ENCODE assay signal across 9 cellular contexts in the genomic region with DNA sequence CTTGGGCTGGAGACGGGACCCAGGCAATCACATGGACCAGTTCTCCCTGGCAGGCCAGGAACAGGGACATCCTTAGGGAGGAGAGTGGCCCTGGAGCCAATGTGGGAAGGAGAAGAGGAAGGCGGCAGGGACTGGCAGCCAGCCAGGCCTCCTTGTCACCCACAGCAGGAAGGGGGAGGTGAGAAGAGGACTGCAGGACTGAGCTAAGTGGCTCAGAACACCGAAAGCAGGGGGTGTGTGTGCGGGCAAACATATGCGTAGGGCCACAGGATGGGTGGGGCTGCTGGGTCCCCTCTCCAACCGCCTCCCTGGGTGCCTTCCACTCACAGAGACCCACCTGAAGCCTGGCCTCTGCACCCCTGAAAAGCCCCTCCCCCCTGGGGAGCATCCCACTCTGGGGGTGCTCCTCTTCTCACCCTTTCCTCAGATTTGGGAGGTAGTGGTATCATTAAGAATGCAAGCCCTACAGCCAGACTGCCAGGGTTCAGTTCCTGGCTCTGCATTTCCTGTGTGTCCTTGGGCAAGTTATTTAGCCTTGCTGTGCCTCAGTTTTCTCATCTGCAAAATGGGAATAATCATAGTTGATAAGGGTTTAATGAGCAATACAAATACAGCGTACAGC. TPM values are rescaled to one million over a fixed set of nuclear protein-coding genes. Genes with fewer than 3 reads are reported as not detected.
DNase-seq lines count a peak whose midpoint lies in the region; ATAC-seq, FAIRE-seq and TF ChIP-seq lines count a peak whose summit lies in the region.
"Had no signal": no experiment of that assay in that cellular context is flagged by ENCODE, and none has a peak within 500 bp of the region (broad histone marks: within the 10 kb centered on the region; RNA-seq: fewer than 3 reads in every experiment).

No MANE protein-coding gene starts in this region.

- POLR2A ChIA-PET in HepG2 (lab: Yijun Ruan, JAX), result interaction anchor here (1.8 to 9.4 kb wide), 5 partner anchors 10 to 61 kb away, joined by 8 to 96 read pairs (median 43); a partner anchor contains a TSS

- H3K79me2 ChIP-seq in HepG2 (ENCODE audit: insufficient read depth, low read length), result no peaks in the 10 kb centered on the region

- H3K4me1 Mint-ChIP-seq in type B pancreatic cell (ENCODE audit: unreplicated experiment) (peaks cover 10% of the 10 kb centered on the region), CD14-positive monocyte (peaks cover 30% of the 10 kb centered on the region)

- 0 out of 2 replicates have a peak overlapping the region, but pooled peaks have one; percentile 6 for H3K4me2 ChIP-seq in HepG2 (ENCODE audit: low read depth, low read length)

- H2AFZ ChIP-seq in HepG2 (ENCODE audit: low read length), result no peak overlapping the region

- peaks cover 0 to 3% of the 10 kb centered on the region in 2 experiments; a peak in 2 of 5 replicates for H3K27me3 ChIP-seq in HepG2 (ENCODE audit: control insufficient read depth in 1 of 2, insufficient read depth in 2 of 2, low read length in 2 of 2)

- H3K9ac ChIP-seq in HepG2 (ENCODE audit: insufficient read depth, low read depth, low read length), result no peak overlapping the region; the same call in 1 of the 2 replicates

- DNase-seq in GM12865 (ENCODE audit: low read depth) (peak; percentile 72), NCI-H1436 (lab: John Stamatoyannopoulos, UW) (peak; percentile 83), HepG2 (ENCODE audit: low spot score) (no peak), type B pancreatic cell (ENCODE audit: extremely low spot score, unreplicated experiment) (no peak), NCI-H748 treated with DMSO at 0.1 percent for 48 hours (lab: John Stamatoyannopoulos, UW) (no peak), AG08396 (ENCODE audit: low spot score) (no peak), CD14-positive monocyte (ENCODE audit: low spot score) (no peak)
- DNase-seq in activated CD8-positive, alpha-beta memory T cell treated with anti-CD3 and anti-CD28 coated beads, Interleukin-2, amount 50 U/mL, for 4 hours, result peak; percentile 36

- BruUV-seq in HepG2 (replicated peaks; lab: Mats Ljungman, UMichigan), result no TSS peak

- H3K4me3 ChIP-seq in GM12865 (ENCODE audit: low read depth, low read length), result no peak overlapping the region
- H3K4me3 ChIP-seq in HepG2 (replicated peaks in 1 of 3; ENCODE audit: insufficient read depth in 1 of 3, low read depth in 2 of 3, low read length in 3 of 3), result no peak overlapping the region

- no peak for TF ChIP-seq RAD21 in HepG2 (CRISPR knock-in tag; IDR thresholded peaks at IDR 0.05)

- intact Hi-C loops in HepG2 (cut with micrococcal nuclease; ENCODE audit: unreplicated experiment) (no loop called here), CD14-positive monocyte (cut with micrococcal nuclease) (no loop called here)

- 91% methylated on average over 7 of the region's 7 CpGs for WGBS in HepG2 (ENCODE audit: low lambda C conversion rate)

- TF ChIP-seq POLR2A in HepG2 (IDR thresholded peaks at IDR 0.05; ENCODE audit: insufficient read depth in 1 of 2, low read depth in 2 of 2, low read length in 2 of 2), result no peak

- H3K4me3 Mint-ChIP-seq in type B pancreatic cell (peak overlapping the region; percentile 49), CD14-positive monocyte (no peak overlapping the region)

- peaks cover 81% of the 10 kb centered on the region for H3K4me1 ChIP-seq in HepG2 (ENCODE audit: insufficient read depth, low read length)

- no peaks in the 10 kb centered on the region for H3K9me3 Mint-ChIP-seq in type B pancreatic cell
- peaks cover 0 to 2% (median 0%) of the 10 kb centered on the region in 7 donors for H3K9me3 Mint-ChIP-seq in CD14-positive monocyte

- no peak for ATAC-seq in HepG2

- no peaks in the 10 kb centered on the region for H4K20me1 ChIP-seq in HepG2 (ENCODE audit: insufficient read depth, low read length)

- TF ChIP-seq EP300 in HepG2 (IDR thresholded peaks at IDR 0.05; ENCODE audit: low read depth in 2 of 2, low read length in 2 of 2) (no peak), HepG2 (CRISPR knock-in tag; IDR thresholded peaks at IDR 0.05; ENCODE audit: borderline replicate concordance) (no peak)

- in situ Hi-C loops in HepG2 (cut with HindIII; ENCODE audit: extremely low pct_ligation_motif_present, low pct_unique_long_range_greater_than_20kb), result no loop called here

- no peaks in the 10 kb centered on the region for H3K36me3 Mint-ChIP-seq in type B pancreatic cell
- H3K36me3 Mint-ChIP-seq in CD14-positive monocyte, result peaks cover 29 to 32% of the 10 kb centered on the region in 2 donors

- TF ChIP-seq CTCF in GM12865 (IDR thresholded peaks at IDR 0.05; ENCODE audit: insufficient read depth, low read depth, low read length, missing control alignments) (no peak), HepG2 (CRISPR knock-in tag; IDR thresholded peaks at IDR 0.05) (no peak), type B pancreatic cell (conservative IDR thresholded peaks at IDR 0.05) (no peak), CD14-positive monocyte (IDR thresholded peaks at IDR 0.05) (no peak)

- H3K27me3 Mint-ChIP-seq in type B pancreatic cell, result peaks cover 3% of the 10 kb centered on the region
- H3K27me3 Mint-ChIP-seq in CD14-positive monocyte (ENCODE audit: low read depth in 3 of 3), result peaks cover 7 to 18% (median 16%) of the 10 kb centered on the region in 3 donors

- H3K27ac ChIP-seq in HepG2 (ENCODE audit: extremely low read length, insufficient read depth, low read length), result peak overlapping the region; percentile 41

- H3K27ac Mint-ChIP-seq in type B pancreatic cell (peak overlapping the region; percentile 96), CD14-positive monocyte (peak overlapping the region in 1 of 7 donors; percentile 51)

- H3K36me3 ChIP-seq in HepG2 (replicated peaks in 1 of 2; ENCODE audit: control insufficient read depth in 1 of 2, insufficient read depth in 2 of 2, low read length in 2 of 2), result no peaks in the 10 kb centered on the region

- CTCF ChIA-PET in HepG2 (lab: Yijun Ruan, JAX; ENCODE audit: low intra/inter-chr PET ratio, low total read pairs), result interaction anchor here (1.2 kb wide), 1 partner anchor 55 kb away, joined by 4 read pairs; no protein-coding TSS in a partner anchor

- no peaks in the 10 kb centered on the region for H3K9me3 ChIP-seq in HepG2 (ENCODE audit: low read length)

- FAIRE-seq in HepG2 (lab: Jason Lieb, UNC), result no peak

RNA-seq across cellular contexts. Expression of a gene that starts 8.1 kb away (rescaled TPM):
- total RNA-seq in HepG2 (2016; rRNA removed; fragmentation: Illumina TruSeq; extraction: Trizol) (not detected in 2 replicates), type B pancreatic cell (ENCODE audit: low replicate concordance) (3.3 and 5.4 TPM in 2 replicates)
- not detected in 2 replicates for total RNA-seq in HepG2 (2016; cell fraction: cytosol; rRNA removed; fragmentation: Illumina TruSeq; extraction: Trizol; ENCODE audit: low read depth)
- total RNA-seq in HepG2 (2016; cell fraction: insoluble cytoplasmic fraction; rRNA removed; fragmentation: Illumina TruSeq; extraction: Trizol), result not detected in 2 replicates
- total RNA-seq in HepG2 (2016; cell fraction: membrane; rRNA removed; fragmentation: Illumina TruSeq; extraction: Trizol), result 0.17 TPM in 1 of 2 replicates, not detected in the other
- not detected in 2 replicates for total RNA-seq in HepG2 (2016; cell fraction: nucleus; rRNA removed; fragmentation: Illumina TruSeq; extraction: Trizol)
- polyA plus RNA-seq in HepG2 (2011; rRNA removed) (0.22 and 0.25 TPM in 2 replicates), CD14-positive monocyte (not detected)
- polyA plus RNA-seq in HepG2 (2011; cell fraction: cytosol; rRNA removed), result 0.08 and 0.13 TPM in 2 replicates
- polyA plus RNA-seq in HepG2 (2011; cell fraction: nucleus; rRNA removed), result 0.56 and 0.71 TPM in 2 replicates
- polyA plus RNA-seq in HepG2 (2012), result 0.31 TPM in 1 of 2 replicates, not detected in the other
- polyA plus RNA-seq in HepG2 (2016; cell fraction: cytosol; fragmentation: Illumina TruSeq; extraction: Trizol; ENCODE audit: low read depth), result 0.11 TPM in 1 of 2 replicates, not detected in the other
- not detected in 2 replicates for polyA plus RNA-seq in HepG2 (2016; cell fraction: insoluble cytoplasmic fraction; fragmentation: Illumina TruSeq; extraction: Trizol; ENCODE audit: low read depth)
- 0.15 TPM in 1 of 2 replicates, not detected in the other for polyA plus RNA-seq in HepG2 (2016; cell fraction: membrane; fragmentation: Illumina TruSeq; extraction: Trizol; ENCODE audit: low read depth)
- not detected in 2 replicates for polyA plus RNA-seq in HepG2 (2016; cell fraction: nucleus; fragmentation: Illumina TruSeq; extraction: Trizol; ENCODE audit: insufficient read depth, low read depth)
- polyA minus RNA-seq in HepG2 (2011; rRNA and poly(A)+ RNA removed; ENCODE audit: low replicate concordance), result not detected in 2 replicates
- polyA minus RNA-seq in HepG2 (2011; cell fraction: cytosol; rRNA and poly(A)+ RNA removed), result not detected in 2 replicates
- polyA minus RNA-seq in HepG2 (2011; cell fraction: nucleus; rRNA and poly(A)+ RNA removed), result not detected in 2 replicates
- total RNA-seq: NCI-H460 had no signal

RNA-seq across cellular contexts. Expression of a gene that starts 11.2 kb away (rescaled TPM):
- total RNA-seq in HepG2 (2016; rRNA removed; fragmentation: Illumina TruSeq; extraction: Trizol), result 0.14 and 0.24 TPM in 2 replicates
- total RNA-seq in HepG2 (2016; cell fraction: cytosol; rRNA removed; fragmentation: Illumina TruSeq; extraction: Trizol; ENCODE audit: low read depth), result not detected in 2 replicates
- total RNA-seq in HepG2 (2016; cell fraction: insoluble cytoplasmic fraction; rRNA removed; fragmentation: Illumina TruSeq; extraction: Trizol), result 0.26 TPM in 1 of 2 replicates, not detected in the other
- total RNA-seq in HepG2 (2016; cell fraction: membrane; rRNA removed; fragmentation: Illumina TruSeq; extraction: Trizol), result 0.06 TPM in 1 of 2 replicates, not detected in the other
- total RNA-seq in HepG2 (2016; cell fraction: nucleus; rRNA removed; fragmentation: Illumina TruSeq; extraction: Trizol), result 0.56 and 0.84 TPM in 2 replicates
- 0.65 and 0.84 TPM in 2 replicates for polyA plus RNA-seq in HepG2 (2011; rRNA removed)
- 0.15 and 0.35 TPM in 2 replicates for polyA plus RNA-seq in HepG2 (2011; cell fraction: cytosol; rRNA removed)
- polyA plus RNA-seq in HepG2 (2011; cell fraction: nucleus; rRNA removed), result 6.0 and 8.8 TPM in 2 replicates
- polyA plus RNA-seq in HepG2 (2012), result 0.43 and 2.1 TPM in 2 replicates
- not detected in 2 replicates for polyA plus RNA-seq in HepG2 (2016; cell fraction: cytosol; fragmentation: Illumina TruSeq; extraction: Trizol; ENCODE audit: low read depth)
- polyA plus RNA-seq in HepG2 (2016; cell fraction: insoluble cytoplasmic fraction; fragmentation: Illumina TruSeq; extraction: Trizol; ENCODE audit: low read depth), result 0.19 TPM in 1 of 2 replicates, not detected in the other
- not detected in 2 replicates for polyA plus RNA-seq in HepG2 (2016; cell fraction: membrane; fragmentation: Illumina TruSeq; extraction: Trizol; ENCODE audit: low read depth)
- polyA plus RNA-seq in HepG2 (2016; cell fraction: nucleus; fragmentation: Illumina TruSeq; extraction: Trizol; ENCODE audit: insufficient read depth, low read depth), result 0.51 and 0.85 TPM in 2 replicates
- 2.2 and 2.6 TPM in 2 replicates for polyA minus RNA-seq in HepG2 (2011; rRNA and poly(A)+ RNA removed; ENCODE audit: low replicate concordance)
- polyA minus RNA-seq in HepG2 (2011; cell fraction: cytosol; rRNA and poly(A)+ RNA removed), result not detected in 2 replicates
- 3.0 and 4.0 TPM in 2 replicates for polyA minus RNA-seq in HepG2 (2011; cell fraction: nucleus; rRNA and poly(A)+ RNA removed)
- 1.5 and 2.4 TPM in 2 replicates for total RNA-seq in type B pancreatic cell (ENCODE audit: low replicate concordance)
- not detected for polyA plus RNA-seq in CD14-positive monocyte

RNA-seq across cellular contexts. Expression of a gene that starts 11.5 kb away (rescaled TPM):
- total RNA-seq in HepG2 (2016; rRNA removed; fragmentation: Illumina TruSeq; extraction: Trizol) (5.1 and 11.9 TPM in 2 replicates), type B pancreatic cell (ENCODE audit: low replicate concordance) (23.5 and 31.5 TPM in 2 replicates)
- 1.1 and 1.5 TPM in 2 replicates for total RNA-seq in HepG2 (2016; cell fraction: cytosol; rRNA removed; fragmentation: Illumina TruSeq; extraction: Trizol; ENCODE audit: low read depth)
- 3.5 and 11.4 TPM in 2 replicates for total RNA-seq in HepG2 (2016; cell fraction: insoluble cytoplasmic fraction; rRNA removed; fragmentation: Illumina TruSeq; extraction: Trizol)
- total RNA-seq in HepG2 (2016; cell fraction: membrane; rRNA removed; fragmentation: Illumina TruSeq; extraction: Trizol), result 3.2 and 3.3 TPM in 2 replicates
- total RNA-seq in HepG2 (2016; cell fraction: nucleus; rRNA removed; fragmentation: Illumina TruSeq; extraction: Trizol), result 11.6 and 12.8 TPM in 2 replicates
- polyA plus RNA-seq in HepG2 (2011; rRNA removed) (14.6 and 21.2 TPM in 2 replicates), CD14-positive monocyte (1 to 10 TPM; 8.3 to 9.2 TPM)
- polyA plus RNA-seq in HepG2 (2011; cell fraction: cytosol; rRNA removed), result 9.7 and 10.8 TPM in 2 replicates
- polyA plus RNA-seq in HepG2 (2011; cell fraction: nucleus; rRNA removed), result 53.0 and 67.8 TPM in 2 replicates
- 9.1 and 10.3 TPM in 2 replicates for polyA plus RNA-seq in HepG2 (2012)
- 0.93 and 0.97 TPM in 2 replicates for polyA plus RNA-seq in HepG2 (2016; cell fraction: cytosol; fragmentation: Illumina TruSeq; extraction: Trizol; ENCODE audit: low read depth)
- 4.1 and 5.4 TPM in 2 replicates for polyA plus RNA-seq in HepG2 (2016; cell fraction: insoluble cytoplasmic fraction; fragmentation: Illumina TruSeq; extraction: Trizol; ENCODE audit: low read depth)
- polyA plus RNA-seq in HepG2 (2016; cell fraction: membrane; fragmentation: Illumina TruSeq; extraction: Trizol; ENCODE audit: low read depth), result 2.1 and 2.4 TPM in 2 replicates
- polyA plus RNA-seq in HepG2 (2016; cell fraction: nucleus; fragmentation: Illumina TruSeq; extraction: Trizol; ENCODE audit: insufficient read depth, low read depth), result 23.4 and 28.3 TPM in 2 replicates
- polyA minus RNA-seq in HepG2 (2011; rRNA and poly(A)+ RNA removed; ENCODE audit: low replicate concordance), result 12.0 and 44.9 TPM in 2 replicates
- polyA minus RNA-seq in HepG2 (2011; cell fraction: cytosol; rRNA and poly(A)+ RNA removed), result 5.6 and 8.2 TPM in 2 replicates
- polyA minus RNA-seq in HepG2 (2011; cell fraction: nucleus; rRNA and poly(A)+ RNA removed), result 8.2 and 9.7 TPM in 2 replicates

RNA-seq across cellular contexts. Expression of a gene that starts 23.6 kb away (rescaled TPM):
- 30.2 and 64.1 TPM in 2 replicates for total RNA-seq in HepG2 (2016; rRNA removed; fragmentation: Illumina TruSeq; extraction: Trizol)
- total RNA-seq in HepG2 (2016; cell fraction: cytosol; rRNA removed; fragmentation: Illumina TruSeq; extraction: Trizol; ENCODE audit: low read depth), result 29.4 and 32.0 TPM in 2 replicates
- 24.5 and 63.0 TPM in 2 replicates for total RNA-seq in HepG2 (2016; cell fraction: insoluble cytoplasmic fraction; rRNA removed; fragmentation: Illumina TruSeq; extraction: Trizol)
- total RNA-seq in HepG2 (2016; cell fraction: membrane; rRNA removed; fragmentation: Illumina TruSeq; extraction: Trizol), result 21.8 and 22.8 TPM in 2 replicates
- total RNA-seq in HepG2 (2016; cell fraction: nucleus; rRNA removed; fragmentation: Illumina TruSeq; extraction: Trizol), result 81.6 and 99.0 TPM in 2 replicates
- polyA plus RNA-seq in HepG2 (2011; rRNA removed), result 57.7 and 77.7 TPM in 2 replicates
- polyA plus RNA-seq in HepG2 (2011; cell fraction: cytosol; rRNA removed), result 36.7 and 42.6 TPM in 2 replicates
- polyA plus RNA-seq in HepG2 (2011; cell fraction: nucleus; rRNA removed), result 210 and 211 TPM in 2 replicates
- 69.2 and 69.6 TPM in 2 replicates for polyA plus RNA-seq in HepG2 (2012)
- 4.2 and 4.3 TPM in 2 replicates for polyA plus RNA-seq in HepG2 (2016; cell fraction: cytosol; fragmentation: Illumina TruSeq; extraction: Trizol; ENCODE audit: low read depth)
- 25.3 and 32.1 TPM in 2 replicates for polyA plus RNA-seq in HepG2 (2016; cell fraction: insoluble cytoplasmic fraction; fragmentation: Illumina TruSeq; extraction: Trizol; ENCODE audit: low read depth)
- polyA plus RNA-seq in HepG2 (2016; cell fraction: membrane; fragmentation: Illumina TruSeq; extraction: Trizol; ENCODE audit: low read depth), result 8.5 and 9.9 TPM in 2 replicates
- polyA plus RNA-seq in HepG2 (2016; cell fraction: nucleus; fragmentation: Illumina TruSeq; extraction: Trizol; ENCODE audit: insufficient read depth, low read depth), result 149 and 153 TPM in 2 replicates
- polyA minus RNA-seq in HepG2 (2011; rRNA and poly(A)+ RNA removed; ENCODE audit: low replicate concordance), result 39.8 and 292 TPM in 2 replicates
- 52.4 and 60.7 TPM in 2 replicates for polyA minus RNA-seq in HepG2 (2011; cell fraction: cytosol; rRNA and poly(A)+ RNA removed)
- polyA minus RNA-seq in HepG2 (2011; cell fraction: nucleus; rRNA and poly(A)+ RNA removed), result 58.8 and 83.7 TPM in 2 replicates
- 123 and 230 TPM in 2 replicates for total RNA-seq in type B pancreatic cell (ENCODE audit: low replicate concordance)
- under 1 TPM in 1 of 2 donors, not detected in 1; 0.17 TPM for polyA plus RNA-seq in CD14-positive monocyte

RNA-seq across cellular contexts. Expression of a gene that starts 39.4 kb away (rescaled TPM):
- total RNA-seq in HepG2 (2016; rRNA removed; fragmentation: Illumina TruSeq; extraction: Trizol) (17.2 and 34.6 TPM in 2 replicates), type B pancreatic cell (ENCODE audit: low replicate concordance) (52.0 and 62.0 TPM in 2 replicates)
- total RNA-seq in HepG2 (2016; cell fraction: cytosol; rRNA removed; fragmentation: Illumina TruSeq; extraction: Trizol; ENCODE audit: low read depth), result 10.9 and 18.7 TPM in 2 replicates
- 16.7 and 36.4 TPM in 2 replicates for total RNA-seq in HepG2 (2016; cell fraction: insoluble cytoplasmic fraction; rRNA removed; fragmentation: Illumina TruSeq; extraction: Trizol)
- total RNA-seq in HepG2 (2016; cell fraction: membrane; rRNA removed; fragmentation: Illumina TruSeq; extraction: Trizol), result 28.2 and 28.3 TPM in 2 replicates
- 38.6 and 39.3 TPM in 2 replicates for total RNA-seq in HepG2 (2016; cell fraction: nucleus; rRNA removed; fragmentation: Illumina TruSeq; extraction: Trizol)
- polyA plus RNA-seq in HepG2 (2011; rRNA removed) (100 and 114 TPM in 2 replicates), CD14-positive monocyte (10 to 100 TPM; 35.1 to 45.3 TPM)
- polyA plus RNA-seq in HepG2 (2011; cell fraction: cytosol; rRNA removed), result 87.6 and 94.1 TPM in 2 replicates
- polyA plus RNA-seq in HepG2 (2011; cell fraction: nucleus; rRNA removed), result 583 and 640 TPM in 2 replicates
- 57.3 and 69.8 TPM in 2 replicates for polyA plus RNA-seq in HepG2 (2012)
- polyA plus RNA-seq in HepG2 (2016; cell fraction: cytosol; fragmentation: Illumina TruSeq; extraction: Trizol; ENCODE audit: low read depth), result 16.8 and 21.4 TPM in 2 replicates
- 23.0 and 23.7 TPM in 2 replicates for polyA plus RNA-seq in HepG2 (2016; cell fraction: insoluble cytoplasmic fraction; fragmentation: Illumina TruSeq; extraction: Trizol; ENCODE audit: low read depth)
- polyA plus RNA-seq in HepG2 (2016; cell fraction: membrane; fragmentation: Illumina TruSeq; extraction: Trizol; ENCODE audit: low read depth), result 28.2 and 28.4 TPM in 2 replicates
- polyA plus RNA-seq in HepG2 (2016; cell fraction: nucleus; fragmentation: Illumina TruSeq; extraction: Trizol; ENCODE audit: insufficient read depth, low read depth), result 96.9 and 102 TPM in 2 replicates
- 98.5 and 179 TPM in 2 replicates for polyA minus RNA-seq in HepG2 (2011; rRNA and poly(A)+ RNA removed; ENCODE audit: low replicate concordance)
- 38.4 and 57.6 TPM in 2 replicates for polyA minus RNA-seq in HepG2 (2011; cell fraction: cytosol; rRNA and poly(A)+ RNA removed)
- 71.6 and 80.1 TPM in 2 replicates for polyA minus RNA-seq in HepG2 (2011; cell fraction: nucleus; rRNA and poly(A)+ RNA removed)

Comparison
In these comparisons a context has a peak if more than half of its experiments do, and no peak if none do; other contexts are left out.
1. DNase-seq: peak in GM12865 (single experiment), NCI-H1436 (single experiment) and activated CD8-positive, alpha-beta memory T cell treated with anti-CD3 and anti-CD28 coated beads, Interleukin-2, amount 50 U/mL, for 4 hours (single experiment); none in HepG2 (single experiment), type B pancreatic cell (single experiment), NCI-H748 treated with DMSO at 0.1 percent for 48 hours (single experiment), AG08396 (single experiment) and CD14-positive monocyte (single experiment).